ENCODE assay signal across 8 cellular contexts in genomic region chr9:130765135-130766030, GRCh38.
A peak's percentile ranks its signal among the peaks of the same experiment; 100 is the strongest.
DNase-seq lines count a peak whose midpoint lies in the region; ATAC-seq and TF ChIP-seq lines count a peak whose summit lies in the region.
"Had no signal": no experiment of that assay in that cellular context is flagged by ENCODE, and none has a peak within 500 bp of the region (broad histone marks: within the 10 kb centered on the region; RNA-seq: fewer than 3 reads in every experiment).

No MANE protein-coding gene starts in this region.

- H3K4me3 ChIP-seq in GM23248: no peak overlapping the region

- ATAC-seq in GM18520 (IDR thresholded peaks at IDR 0.05; ENCODE audit: unreplicated experiment): no peak

- H3K9ac ChIP-seq in GM23248: no peak overlapping the region

- H3K9me3 ChIP-seq in GM23248 (ENCODE audit: low read depth): no peaks in the 10 kb centered on the region

- no peaks in the 10 kb centered on the region for H3K9me2 ChIP-seq in GM23248 (ENCODE audit: insufficient read depth)

- no peak for TF ChIP-seq CTCF in GM13977 (IDR thresholded peaks at IDR 0.05; ENCODE audit: extremely low read depth, insufficient read depth, missing control alignments)

- H3K27ac ChIP-seq in GM23248: no peak overlapping the region

- H4K20me1 ChIP-seq in GM23248 (ENCODE audit: insufficient read depth): no peaks in the 10 kb centered on the region

- no peaks in the 10 kb centered on the region for H3K36me3 ChIP-seq in GM23248 (ENCODE audit: low read depth)

- DNase-seq in GM13977 (ENCODE audit: low spot score) (peak; percentile 52), GM23248 (peak; percentile 43), astrocyte of the hippocampus (ENCODE audit: low read depth, low spot score) (peak; percentile 31), renal cortical epithelial cell (ENCODE audit: low read depth) (peak; percentile 35), hippocampal formation (lab: John Stamatoyannopoulos, UW) (no peak), AG20443 (ENCODE audit: low spot score) (no peak)
- DNase-seq: NCI-H1694 had no signal

- peaks cover 36% of the 10 kb centered on the region for H3K4me1 ChIP-seq in GM23248 (ENCODE audit: insufficient read depth)

- no peaks in the 10 kb centered on the region for H3K27me3 ChIP-seq in GM23248 (replicated peaks; ENCODE audit: insufficient read depth)

- H3K4me2 ChIP-seq in GM23248 (ENCODE audit: unreplicated experiment): no peak overlapping the region

- peaks cover 98% of the 10 kb centered on the region for H3K79me2 ChIP-seq in GM23248 (ENCODE audit: insufficient read depth)

- no peak overlapping the region for H2AFZ ChIP-seq in GM23248

- 65 to 66% methylated on average over 8 of the region's 8 CpGs for WGBS in GM23248 (ENCODE audit: low coverage in 1 of 2, low lambda C conversion rate in 2 of 2, missing lambda C conversion rate in 2 of 2), 2 experiments

- peaks cover 11% of the 10 kb centered on the region; the same call in 1 of the 2 replicates for H3F3A ChIP-seq in GM23248 (ENCODE audit: insufficient read depth)

- in situ Hi-C loops in GM13977 (cut with MboI; ENCODE audit: low pct_unique_long_range_greater_than_20kb, low sequenced_read_pairs, unreplicated experiment): loop anchor here (10.0 kb wide), 1 partner anchor 51 kb away; no protein-coding TSS in a partner anchor
- in situ Hi-C loops in GM23248 (cut with MboI): no loop called here

Comparison
In these comparisons a context has a peak if more than half of its experiments do, and no peak if none do; other contexts are left out.
1. DNase-seq: peak in GM13977 (single experiment), GM23248 (single experiment), astrocyte of the hippocampus (single experiment) and renal cortical epithelial cell (single experiment); none in hippocampal formation (0 of 2) and AG20443 (single experiment).